In genomic region chrX:120629667-120630537, GRCh38 we compare ENCODE assay signal across 7 cellular contexts. TPM values are rescaled to one million over a fixed set of nuclear protein-coding genes. Genes with fewer than 3 reads are reported as not detected.
DNase-seq lines count a peak whose midpoint lies in the region; ATAC-seq and TF ChIP-seq lines count a peak whose summit lies in the region.

TSS of gene C1GALT1C1 (minus strand) at chrX:120630054. CDS start at chrX:120627166, 2,888 bp downstream.

- H3K9me2 ChIP-seq in hepatocyte (replicated peaks; ENCODE audit: insufficient read depth) = no peaks in the 10 kb centered on the region

- no peaks in the 10 kb centered on the region for H3K27me3 ChIP-seq in hepatocyte

- H3K9me3 ChIP-seq in hepatocyte (ENCODE audit: low read depth) = no peaks in the 10 kb centered on the region

- TF ChIP-seq CTCF in astrocyte of the cerebellum (IDR thresholded peaks at IDR 0.05; ENCODE audit: low read depth, low read length, missing control alignments) (no peak), hepatocyte (IDR thresholded peaks at IDR 0.05; ENCODE audit: poor library complexity) (no peak)

- peak; percentile 94 for ATAC-seq in GM18505 (IDR thresholded peaks at IDR 0.05; ENCODE audit: unreplicated experiment)
- peak; percentile 98 for ATAC-seq in HG02973 (IDR thresholded peaks at IDR 0.05; ENCODE audit: unreplicated experiment)

- DNase-seq in NCI-H2029 (lab: John Stamatoyannopoulos, UW) (peak; percentile 93), T-helper 22 cell (ENCODE audit: low read depth) (peak; percentile 84), astrocyte of the cerebellum (ENCODE audit: low read depth) (peak; percentile 62), hepatocyte (ENCODE audit: low spot score) (peak; percentile 95), renal cortical epithelial cell (ENCODE audit: low read depth) (peak; percentile 83)

- peak; percentile 71 for TF ChIP-seq POLR2A in GM18505 (IDR thresholded peaks at IDR 0.05; ENCODE audit: borderline replicate concordance, extremely low read depth, insufficient read depth, insufficient read length)

- H3K4me3 ChIP-seq in astrocyte of the cerebellum (ENCODE audit: low read depth, low read length) (peak within 1 kb of the TSS; percentile 69), hepatocyte (peak within 1 kb of the TSS; percentile 48)

- no peaks in the 10 kb centered on the region for H4K20me1 ChIP-seq in hepatocyte (ENCODE audit: insufficient read depth, poor library complexity, severe bottlenecking)

- peak within 1 kb of the TSS; percentile 79 for H3K4me2 ChIP-seq in hepatocyte

- H3K27ac ChIP-seq in hepatocyte = peak within 1 kb of the TSS; percentile 95

- no peaks in the 10 kb centered on the region for H3K36me3 ChIP-seq in hepatocyte (replicated peaks; ENCODE audit: insufficient read depth, low read depth)

- H3K79me2 ChIP-seq in hepatocyte = peaks cover 15% of the 10 kb centered on the region

- H2AFZ ChIP-seq in hepatocyte = peak within 1 kb of the TSS; percentile 91

- 60% methylated on average over 31 of the region's 68 CpGs for WGBS in hepatocyte (ENCODE audit: low lambda C conversion rate, missing lambda C conversion rate)

- in situ Hi-C loops in astrocyte of the cerebellum (cut with HindIII; ENCODE audit: low sequenced_read_pairs) = no loop called here

- H3K4me1 ChIP-seq in hepatocyte (ENCODE audit: insufficient read depth) = no peaks in the 10 kb centered on the region

RNA-seq across cellular contexts. Expression of gene C1GALT1C1, which starts in this region (rescaled TPM):
- total RNA-seq in hepatocyte (47.4 and 50.9 TPM in 2 replicates), renal cortical epithelial cell (59.6 and 63.8 TPM in 2 replicates)
- polyA plus RNA-seq in hepatocyte = 28.7 and 34.0 TPM in 2 replicates

Comparison
In these comparisons a context has a peak if more than half of its experiments do, and no peak if none do; other contexts are left out.
1. Peak in every context shown above with its lines: DNase-seq, ATAC-seq, H3K4me3 ChIP-seq and H3K27ac ChIP-seq.